In the genomic region with DNA sequence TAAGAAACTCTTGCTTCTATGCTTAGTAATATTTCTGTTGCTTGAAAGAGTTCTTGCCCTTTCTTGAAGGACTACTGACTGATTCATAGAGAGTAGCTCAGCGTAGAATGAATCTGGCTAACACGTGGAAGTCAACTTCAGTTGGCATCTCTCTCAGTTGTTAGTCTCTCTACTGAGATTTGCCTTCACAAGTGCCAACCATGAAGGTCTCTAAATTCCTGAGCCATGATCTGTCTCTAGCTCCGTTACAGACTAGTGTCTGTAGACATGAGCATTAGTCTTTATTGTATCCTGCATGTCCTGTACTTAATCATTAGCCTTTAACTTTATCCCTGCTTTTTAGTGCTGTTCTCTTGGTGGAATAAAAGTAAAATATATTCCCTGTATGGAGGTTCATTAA, we compare ENCODE assay signal across 25 cellular contexts. TPM values are rescaled to one million over a fixed set of nuclear protein-coding genes. Genes with fewer than 3 reads are reported as not detected.
DNase-seq lines count a peak whose midpoint lies in the region; ATAC-seq, FAIRE-seq and TF ChIP-seq lines count a peak whose summit lies in the region.
"Had no signal": no experiment of that assay in that cellular context is flagged by ENCODE, and none has a peak within 500 bp of the region (broad histone marks: within the 10 kb centered on the region; RNA-seq: fewer than 3 reads in every experiment).

No MANE protein-coding gene starts in this region.

- no peak overlapping the region for H3K27ac Mint-ChIP-seq in natural killer cell
- H3K27ac Mint-ChIP-seq: CD8-positive, alpha-beta T cell had no signal

- in situ Hi-C loops in KBM-7 (cut with MboI; ENCODE audit: low pct_unique_long_range_greater_than_20kb, low sequenced_read_pairs) = no loop called here

- H3K36me3 Mint-ChIP-seq in natural killer cell = no peaks in the 10 kb centered on the region
- H3K36me3 Mint-ChIP-seq: CD8-positive, alpha-beta T cell had no signal

- no peaks in the 10 kb centered on the region for H3K9me3 Mint-ChIP-seq in natural killer cell

- no peak for ATAC-seq in natural killer cell
- no peak for ATAC-seq in stimulated activated naive CD8-positive, alpha-beta T cell treated with anti-CD3 and anti-CD28 coated beads, Interleukin-15, Interleukin-2, amounts not matched to agents 100 U/mL and 50 U/mL, for 24 hours
- ATAC-seq: CD8-positive, alpha-beta T cell; HCT116; HepG2 had no signal

- H3K4me3 ChIP-seq in bronchial epithelial cell (ENCODE audit: low read depth, low read length) = no peak overlapping the region
- H3K4me3 ChIP-seq: BLaER1 treated with 17β-estradiol and CSF1 and Interleukin-3, amounts not matched to agents 10 nM and 100 nM; SJCRH30 had no signal

- H3K27me3 Mint-ChIP-seq in natural killer cell (ENCODE audit: low read depth in 2 of 2) = no peaks in the 10 kb centered on the region

- no peaks in the 10 kb centered on the region for H3K4me1 Mint-ChIP-seq in natural killer cell

- H3K4me3 Mint-ChIP-seq in natural killer cell = no peak overlapping the region
- H3K4me3 Mint-ChIP-seq: CD8-positive, alpha-beta T cell had no signal

- peak; percentile 43 for FAIRE-seq in bronchial epithelial cell (lab: Jason Lieb, UNC)
- FAIRE-seq: GM12891, GM19239, HepG2 had no signal

- H3K27me3 ChIP-seq in bronchial epithelial cell (ENCODE audit: control insufficient read depth, insufficient read depth, low read length) = no peaks in the 10 kb centered on the region
- H3K27me3 ChIP-seq: BLaER1 treated with 17β-estradiol and CSF1 and Interleukin-3, amounts not matched to agents 10 nM and 100 nM; SJCRH30 had no signal

- intact Hi-C loops in natural killer cell (cut with micrococcal nuclease) = no loop called here

- H3K36me3 ChIP-seq in bronchial epithelial cell (ENCODE audit: control insufficient read depth, insufficient read depth, low read length) = no peaks in the 10 kb centered on the region
- H3K36me3 ChIP-seq: BLaER1 treated with 17β-estradiol and CSF1 and Interleukin-3, amounts not matched to agents 10 nM and 100 nM; SJCRH30 had no signal

- DNase-seq in A172 (ENCODE audit: low spot score) = peak; percentile 1
- peak; percentile 46 for DNase-seq in HT1080 (ENCODE audit: low read depth)
- DNase-seq in bronchial epithelial cell (ENCODE audit: low read depth) = peak; percentile 34
- DNase-seq in kidney tubule cell (ENCODE audit: low spot score) = peak; percentile 74
- DNase-seq in KBM-7 = no peak
- no peak for DNase-seq in natural killer cell
- DNase-seq in stimulated activated naive CD8-positive, alpha-beta T cell treated with anti-CD3 and anti-CD28 coated beads, Interleukin-15, Interleukin-2, amounts not matched to agents 100 U/mL and 50 U/mL, for 24 hours = no peak
- no peak for DNase-seq in AML-193 (lab: John Stamatoyannopoulos, UW)
- DNase-seq: 8988T; Calu3; CD8-positive, alpha-beta T cell; EL; GOT3; KG1; MV-4-11; NCI-H1417; NCI-H187; NCI-H2107; NCI-H524; SJCRH30 had no signal

- TF ChIP-seq CTCF in bronchial epithelial cell (IDR thresholded peaks at IDR 0.05; ENCODE audit: insufficient read depth, low read length, severe bottlenecking) = no peak
- TF ChIP-seq CTCF in natural killer cell (IDR thresholded peaks at IDR 0.05) = no peak

RNA-seq across cellular contexts. Expression of a gene that starts 19.1 kb away (rescaled TPM):
- total RNA-seq in A172 (2014; rRNA removed; shearing (Covaris generic)) = not detected in 2 replicates
- not detected in 2 replicates for total RNA-seq in HT1080 (2014; rRNA removed; shearing (Covaris generic))
- not detected in 2 replicates for polyA plus RNA-seq in HT1080 (2015; cell fraction: cytosol; rRNA removed)
- polyA plus RNA-seq in HT1080 (2015; cell fraction: nucleus; rRNA removed) = not detected in 2 replicates
- 0.26 and 0.38 TPM in 2 replicates for total RNA-seq in bronchial epithelial cell
- total RNA-seq in natural killer cell = not detected
- total RNA-seq: CD8-positive, alpha-beta T cell; HepG2 had no signal
- polyA plus RNA-seq: HepG2 had no signal

Comparison
In these comparisons a context has a peak if more than half of its experiments do, and no peak if none do; other contexts are left out.
1. DNase-seq: peak in A172 (single experiment), HT1080 (single experiment), bronchial epithelial cell (single experiment) and kidney tubule cell (single experiment); none in KBM-7 (single experiment), natural killer cell (single experiment), stimulated activated naive CD8-positive, alpha-beta T cell treated with anti-CD3 and anti-CD28 coated beads, Interleukin-15, Interleukin-2, amounts not matched to agents 100 U/mL and 50 U/mL, for 24 hours (single experiment) and AML-193 (0 of 2).